ENCODE assay signal across 19 cellular contexts in genomic region chr9:120622790-120623189, GRCh38. TPM values are rescaled to one million over a fixed set of nuclear protein-coding genes. Genes with fewer than 3 reads are reported as not detected.
A peak's percentile ranks its signal among the peaks of the same experiment; 100 is the strongest.
DNase-seq lines count a peak whose midpoint lies in the region; ATAC-seq, FAIRE-seq and TF ChIP-seq lines count a peak whose summit lies in the region.
"Had no signal": no experiment of that assay in that cellular context is flagged by ENCODE, and none has a peak within 500 bp of the region (broad histone marks: within the 10 kb centered on the region; RNA-seq: fewer than 3 reads in every experiment).

No MANE protein-coding gene starts in this region.

- no peak overlapping the region for H3K4me2 ChIP-seq in A549
- H3K4me2 ChIP-seq in IMR-90 (ENCODE audit: low read depth, low read length) = no peak overlapping the region
- no peak overlapping the region for H3K4me2 ChIP-seq in K562 (ENCODE audit: insufficient read depth, low read length)
- H3K4me2 ChIP-seq: BLaER1 had no signal

- TF ChIP-seq RAD21 in A549 (conservative IDR thresholded peaks at IDR 0.05 in 1 of 2, IDR thresholded peaks at IDR 0.05 in 1 of 2) (no peak), IMR-90 (IDR thresholded peaks at IDR 0.05; ENCODE audit: low read length) (no peak), K562 (CRISPR knock-in tag; conservative IDR thresholded peaks at IDR 0.05 in 1 of 2, IDR thresholded peaks at IDR 0.05 in 1 of 2) (no peak)

- H2BK15ac ChIP-seq in IMR-90 (ENCODE audit: low read depth, low read length) = no peak overlapping the region

- TF ChIP-seq EP300 in A549 (IDR thresholded peaks at IDR 0.05) = no peak
- TF ChIP-seq EP300 in K562 (IDR thresholded peaks at IDR 0.05; ENCODE audit: low read length) = no peak

- no peak overlapping the region for H2AK9ac ChIP-seq in IMR-90 (replicated peaks; ENCODE audit: low read depth, low read length, poor library complexity)

- H3K27ac ChIP-seq in A549 = peak overlapping the region; percentile 15 to 58; a peak in 3 of 6 replicates
- H3K27ac ChIP-seq in IMR-90 (ENCODE audit: insufficient read depth, low read length) = no peak overlapping the region
- no peak overlapping the region for H3K27ac ChIP-seq in K562 (ENCODE audit: extremely low read depth, low read depth, low read length)
- H3K27ac ChIP-seq in neutrophil = peak overlapping the region; percentile 22
- H3K27ac ChIP-seq in adrenal gland = no peak overlapping the region
- H3K27ac ChIP-seq: BLaER1, C4-2B had no signal

- CTCF ChIA-PET in A549 (lab: Yijun Ruan, JAX) = interaction anchor here (0.6 to 1.7 kb wide), 12 partner anchors 8 to 320 kb away, joined by 3 to 5 read pairs (median 3); partner anchors contain the start of gene MEGF9
- CTCF ChIA-PET in IMR-90 (lab: Yijun Ruan, JAX) = no interaction called here
- CTCF ChIA-PET in K562 (lab: Yijun Ruan, JAX; ENCODE audit: low intra/inter-chr PET ratio) = interaction anchor here (0.7 kb wide), 1 partner anchor 12 kb away, joined by 3 read pairs; no protein-coding TSS in a partner anchor

- no peaks in the 10 kb centered on the region for H3K79me2 ChIP-seq in K562 (ENCODE audit: control insufficient read depth, insufficient read depth, low read length)

- in situ Hi-C loops in IMR-90 (cut with MboI; ENCODE audit: low sequenced_read_pairs) (loop anchor here (25.0 kb wide), 1 partner anchor 440 kb away; the partner anchor contains the start of genes C5 and CNTRL), K562 (cut with MboI) (loop anchor here (25.0 kb wide), 1 partner anchor 315 kb away; the partner anchor contains the start of gene TRAF1)

- POLR2A ChIA-PET in A549 (lab: Yijun Ruan, JAX) (interaction anchor here (0.9 kb wide), 1 partner anchor 171 kb away, joined by 3 read pairs; the partner anchor contains the start of gene FBXW2), IMR-90 (lab: Charles Lee; ENCODE audit: unreplicated experiment) (interaction anchor here (0.6 kb wide), 1 partner anchor 234 kb away, joined by 4 read pairs; no protein-coding TSS in a partner anchor), K562 (lab: Yijun Ruan, JAX) (interaction anchor here (0.8 kb wide), 1 partner anchor 19 kb away, joined by 3 read pairs; no protein-coding TSS in a partner anchor)

- H3K9ac ChIP-seq in IMR-90 (ENCODE audit: low read depth, low read length) (no peak overlapping the region), K562 (ENCODE audit: insufficient read depth in 1 of 2, low read depth in 2 of 2, low read length in 2 of 2) (no peak overlapping the region)
- H3K9ac ChIP-seq: BLaER1 had no signal

- no peaks in the 10 kb centered on the region for H4K20me1 ChIP-seq in IMR-90 (ENCODE audit: insufficient read depth, low read length)
- H4K20me1 ChIP-seq in K562 (replicated peaks; ENCODE audit: control insufficient read depth, insufficient read depth, low read length) = no peaks in the 10 kb centered on the region
- H4K20me1 ChIP-seq: BLaER1 had no signal

- no peak overlapping the region for H4K8ac ChIP-seq in IMR-90 (ENCODE audit: low read depth in 2 of 2, low read length in 2 of 2)

- H3K9me3 ChIP-seq in A549 = no peaks in the 10 kb centered on the region
- no peaks in the 10 kb centered on the region for H3K9me3 ChIP-seq in IMR-90 (ENCODE audit: control insufficient read depth, insufficient read depth, low read length)
- H3K9me3 ChIP-seq in K562 (replicated peaks; ENCODE audit: control insufficient read depth, insufficient read depth, low read depth, low read length) = no peaks in the 10 kb centered on the region
- H3K9me3 ChIP-seq in neutrophil = no peaks in the 10 kb centered on the region
- H3K9me3 ChIP-seq in adrenal gland (replicated peaks in 1 of 3) = peaks cover 0 to 2% (median 0%) of the 10 kb centered on the region in 3 donors
- H3K9me3 ChIP-seq: BLaER1, Caco-2 had no signal

- ATAC-seq in A549 (no peak), IMR-90 (ENCODE audit: low read depth) (no peak), K562 (no peak)
- ATAC-seq: CD8-positive, alpha-beta T cell had no signal

- H3K23ac ChIP-seq in IMR-90 (ENCODE audit: low read depth, low read length) = no peak overlapping the region

- no peak overlapping the region for H3K4ac ChIP-seq in IMR-90 (ENCODE audit: low read depth, low read length)

- no peak for DNase-seq in A549 (ENCODE audit: low read depth in 1 of 2, low spot score in 1 of 2)
- DNase-seq in IMR-90 = no peak
- DNase-seq in K562 (ENCODE audit: extremely low read depth in 1 of 4, low spot score in 3 of 4) = no peak
- no peak for DNase-seq in LoVo (ENCODE audit: low spot score)
- DNase-seq in 8988T = no peak
- no peak for DNase-seq in adrenal gland
- DNase-seq: Caco-2; CD4-positive, CD25-positive, alpha-beta regulatory T cell; CD8-positive, alpha-beta T cell; DMS153; DND-41; GOT3; H7; HCEC 1CT had no signal

- H3K56ac ChIP-seq in IMR-90 (ENCODE audit: extremely low read depth, insufficient read depth, low read length) = no peak overlapping the region

- no peak overlapping the region for H2BK20ac ChIP-seq in IMR-90 (ENCODE audit: low read depth, low read length)

- no peak overlapping the region for H3K18ac ChIP-seq in IMR-90 (ENCODE audit: low read depth, low read length)

- H4K91ac ChIP-seq in IMR-90 (ENCODE audit: insufficient read depth, low read depth, low read length) = no peak overlapping the region

- no peak overlapping the region for H2BK5ac ChIP-seq in IMR-90 (ENCODE audit: low read depth, low read length, poor library complexity, severe bottlenecking)

- no peak overlapping the region for H2AFZ ChIP-seq in IMR-90 (replicated peaks; ENCODE audit: low read length, poor library complexity)
- H2AFZ ChIP-seq in K562 (ENCODE audit: low read depth, low read length) = no peak overlapping the region

- no peak for FAIRE-seq in A549 (lab: Jason Lieb, UNC)
- no peak for FAIRE-seq in K562 (lab: Jason Lieb, UNC)
- FAIRE-seq: G401.6, GM12892 had no signal

- H4K5ac ChIP-seq in IMR-90 (ENCODE audit: low read depth, low read length) = no peak overlapping the region

- no peak overlapping the region for H3K14ac ChIP-seq in IMR-90 (replicated peaks; ENCODE audit: low read depth, low read length)

- TF ChIP-seq POLR2A in A549 (IDR thresholded peaks at IDR 0.05; ENCODE audit: low read length) (no peak), IMR-90 (IDR thresholded peaks at IDR 0.05; ENCODE audit: low read depth, low read length) (no peak), K562 (conservative IDR thresholded peaks at IDR 0.05) (no peak), adrenal gland (IDR thresholded peaks at IDR 0.05) (no peak)

- peaks cover 0 to 7% of the 10 kb centered on the region in 2 experiments; a peak in 2 of 4 replicates for H3K79me1 ChIP-seq in IMR-90 (ENCODE audit: low read depth in 1 of 2, low read length in 2 of 2)

- BruUV-seq in IMR-90 (replicated peaks; lab: Mats Ljungman, UMichigan) = no TSS peak
- BruUV-seq in K562 (replicated peaks; lab: Mats Ljungman, UMichigan) = no TSS peak

- H3K4me1 ChIP-seq in A549 (peaks cover 93% of the 10 kb centered on the region), IMR-90 (ENCODE audit: control insufficient read depth, insufficient read depth, low read length) (peaks cover 4% of the 10 kb centered on the region), K562 (replicated peaks in 1 of 2; ENCODE audit: control insufficient read depth in 2 of 2, insufficient read depth in 2 of 2, low read length in 2 of 2) (no peaks in the 10 kb centered on the region), neutrophil (ENCODE audit: control insufficient read depth in 1 of 2, insufficient read depth in 1 of 2, low read depth in 1 of 2, low read length in 1 of 2) (peaks cover 7 to 14% of the 10 kb centered on the region in 2 experiments), adrenal gland (replicated peaks in 1 of 2) (peaks cover 0 to 18% of the 10 kb centered on the region in 2 donors)
- H3K4me1 ChIP-seq: BLaER1, Caco-2 had no signal

- intact Hi-C loops in IMR-90 (cut with micrococcal nuclease) = loop anchor here (10.0 kb wide), 1 partner anchor 212 kb away; no protein-coding TSS in a partner anchor
- intact Hi-C loops in K562 (cut with micrococcal nuclease) = no loop called here
- intact Hi-C loops in adrenal gland (cut with DNase I) = loop anchor here (5.0 to 10.0 kb wide), 2 partner anchors 102 to 115 kb away; no protein-coding TSS in a partner anchor

- H3K9me1 ChIP-seq in IMR-90 (ENCODE audit: insufficient read depth, low read length) (no peaks in the 10 kb centered on the region), K562 (ENCODE audit: control insufficient read depth, insufficient read depth, low read length) (no peaks in the 10 kb centered on the region)

- H3K36me3 ChIP-seq in IMR-90 (ENCODE audit: control insufficient read depth, insufficient read depth, low read length) (peaks cover 1% of the 10 kb centered on the region; the same call in 1 of the 2 replicates), K562 (ENCODE audit: control insufficient read depth, insufficient read depth, low read length) (no peaks in the 10 kb centered on the region), neutrophil (peaks cover 81% of the 10 kb centered on the region), adrenal gland (replicated peaks in 1 of 2) (no peaks in the 10 kb centered on the region)

- dilution Hi-C loops in IMR-90 (cut with HindIII; ENCODE audit: low sequenced_read_pairs, unreplicated experiment) = no loop called here

- no peak for TF ChIP-seq CTCF in A549 (IDR thresholded peaks at IDR 0.05)
- TF ChIP-seq CTCF in IMR-90 (conservative IDR thresholded peaks at IDR 0.05; ENCODE audit: low read depth, low read length) = no peak
- no peak for TF ChIP-seq CTCF in K562 (IDR thresholded peaks at IDR 0.05 in 2 of 3, conservative IDR thresholded peaks at IDR 0.05 in 1 of 3; ENCODE audit: insufficient read depth in 2 of 3, low read depth in 1 of 3, low read length in 3 of 3)
- no peak for TF ChIP-seq CTCF in neutrophil (IDR thresholded peaks at IDR 0.05)
- no peak for TF ChIP-seq CTCF in adrenal gland (IDR thresholded peaks at IDR 0.05)

- H2BK120ac ChIP-seq in IMR-90 (ENCODE audit: low read depth, low read length) = no peak overlapping the region

- H3K4me3 ChIP-seq in A549 (no peak overlapping the region), IMR-90 (ENCODE audit: insufficient read depth, low read depth, low read length) (no peak overlapping the region), K562 (no peak overlapping the region), neutrophil (ENCODE audit: low read depth in 1 of 2, low read length in 1 of 2) (no peak overlapping the region), adrenal gland (no peak overlapping the region)
- H3K4me3 ChIP-seq: BLaER1 had no signal

- no peak overlapping the region for H2AK5ac ChIP-seq in IMR-90 (ENCODE audit: low read depth, low read length)

- H3K27me3 ChIP-seq in IMR-90 (ENCODE audit: control insufficient read depth, insufficient read depth, low read length) = no peaks in the 10 kb centered on the region
- H3K27me3 ChIP-seq in K562 (ENCODE audit: control insufficient read depth in 2 of 2, insufficient read depth in 2 of 2, low read length in 2 of 2) = no peaks in the 10 kb centered on the region
- H3K27me3 ChIP-seq in neutrophil = no peaks in the 10 kb centered on the region
- H3K27me3 ChIP-seq in adrenal gland = no peaks in the 10 kb centered on the region
- H3K27me3 ChIP-seq: BLaER1 had no signal

RNA-seq across cellular contexts. Expression of gene CDK5RAP2, which starts 42.8 kb away (rescaled TPM):
- polyA plus RNA-seq in A549 (2011; rRNA removed) = 37.1 and 44.6 TPM in 2 replicates
- 31.3 and 34.2 TPM in 2 replicates for polyA plus RNA-seq in A549 (2012; cell fraction: cytosol; rRNA removed)
- 78.3 and 93.3 TPM in 2 replicates for polyA plus RNA-seq in A549 (2012; cell fraction: nucleus; rRNA removed)
- polyA plus RNA-seq in A549 (2017; fragmentation: RNase III; extraction: RNeasy Plus Mini Kit Qiagen cat#74134 plus additional on column Dnase treatment) = 28.7 to 31.9 TPM (median 29.1 TPM) in 3 replicates
- polyA minus RNA-seq in A549 (2011; rRNA and poly(A)+ RNA removed) = 62.0 and 63.0 TPM in 2 replicates
- 29.4 and 31.7 TPM in 2 replicates for total RNA-seq in IMR-90 (2012; rRNA removed)
- 27.9 and 29.5 TPM in 2 replicates for polyA plus RNA-seq in IMR-90 (2012; rRNA removed)
- polyA plus RNA-seq in IMR-90 (2012; cell fraction: cytosol; rRNA removed) = 17.2 TPM in 2 replicates
- polyA plus RNA-seq in IMR-90 (2012; cell fraction: nucleus; rRNA removed; ENCODE audit: low replicate concordance) = 44.6 and 59.8 TPM in 2 replicates
- total RNA-seq in K562 (2011; cell fraction: chromatin; rRNA removed; ENCODE audit: low replicate concordance) = 137 and 219 TPM in 2 replicates
- 64.2 and 82.4 TPM in 2 replicates for total RNA-seq in K562 (2011; cell fraction: nucleolus; rRNA removed)
- total RNA-seq in K562 (2011; cell fraction: nucleoplasm; rRNA removed) = 131 and 136 TPM in 2 replicates
- 39.5 and 43.1 TPM in 2 replicates for total RNA-seq in K562 (2014; rRNA removed)
- total RNA-seq in K562 (2014; rRNA removed; fragmentation: Illumina TruSeq; extraction: Trizol) = 38.7 and 42.2 TPM in 2 replicates
- total RNA-seq in K562 (2015; rRNA removed; fragmentation: Illumina TruSeq; extraction: Trizol) = 48.5 and 52.3 TPM in 2 replicates
- 59.4 and 68.8 TPM in 2 replicates for total RNA-seq in K562 (2021)
- polyA plus RNA-seq in K562 (2011; rRNA removed) = 33.8 and 40.9 TPM in 2 replicates
- polyA plus RNA-seq in K562 (2011; cell fraction: cytosol; rRNA removed) = 20.8 and 22.2 TPM in 2 replicates
- 140 and 141 TPM in 2 replicates for polyA plus RNA-seq in K562 (2011; cell fraction: nucleus; rRNA removed)
- polyA plus RNA-seq in K562 (2012) = 38.2 and 52.8 TPM in 2 replicates
- polyA plus RNA-seq in K562 (2014; fragmentation: Illumina TruSeq; extraction: Trizol) = 54.6 and 61.3 TPM in 2 replicates
- polyA plus RNA-seq in K562 (2014; fragmentation: Nextera tagmentation; extraction: Ambion mirVana) = 10 to 100 TPM; 19.9 to 28.0 TPM
- 41.7 and 63.4 TPM in 2 replicates for polyA plus RNA-seq in K562 (2014; rRNA removed)
- 74.0 and 76.2 TPM in 2 replicates for polyA minus RNA-seq in K562 (2011; rRNA and poly(A)+ RNA removed)
- 28.2 and 29.1 TPM in 2 replicates for polyA minus RNA-seq in K562 (2011; cell fraction: cytosol; rRNA and poly(A)+ RNA removed)
- 67.2 and 117 TPM in 2 replicates for polyA minus RNA-seq in K562 (2011; cell fraction: nucleus; rRNA and poly(A)+ RNA removed)
- total RNA-seq in adrenal gland = 10 to 100 TPM; 28.7 to 53.0 (median 42.5) TPM
- 10 to 100 TPM; 26.0 to 41.9 (median 40.8) TPM for polyA plus RNA-seq in adrenal gland

Comparison
In these comparisons a context has a peak if more than half of its experiments do, and no peak if none do; other contexts are left out.
1. H3K27ac ChIP-seq: peak in A549 (2 of 2) and neutrophil (single experiment); none in IMR-90 (single experiment), K562 (single experiment) and adrenal gland (0 of 5).
2. Of the 35 proteins assayed by ChIP-seq in both K562 and A549: peak only in K562: CEBPB; only in A549: none; in both: none; in neither: 34.